27 cellular contexts compared by ENCODE assay signal in the genomic region with DNA sequence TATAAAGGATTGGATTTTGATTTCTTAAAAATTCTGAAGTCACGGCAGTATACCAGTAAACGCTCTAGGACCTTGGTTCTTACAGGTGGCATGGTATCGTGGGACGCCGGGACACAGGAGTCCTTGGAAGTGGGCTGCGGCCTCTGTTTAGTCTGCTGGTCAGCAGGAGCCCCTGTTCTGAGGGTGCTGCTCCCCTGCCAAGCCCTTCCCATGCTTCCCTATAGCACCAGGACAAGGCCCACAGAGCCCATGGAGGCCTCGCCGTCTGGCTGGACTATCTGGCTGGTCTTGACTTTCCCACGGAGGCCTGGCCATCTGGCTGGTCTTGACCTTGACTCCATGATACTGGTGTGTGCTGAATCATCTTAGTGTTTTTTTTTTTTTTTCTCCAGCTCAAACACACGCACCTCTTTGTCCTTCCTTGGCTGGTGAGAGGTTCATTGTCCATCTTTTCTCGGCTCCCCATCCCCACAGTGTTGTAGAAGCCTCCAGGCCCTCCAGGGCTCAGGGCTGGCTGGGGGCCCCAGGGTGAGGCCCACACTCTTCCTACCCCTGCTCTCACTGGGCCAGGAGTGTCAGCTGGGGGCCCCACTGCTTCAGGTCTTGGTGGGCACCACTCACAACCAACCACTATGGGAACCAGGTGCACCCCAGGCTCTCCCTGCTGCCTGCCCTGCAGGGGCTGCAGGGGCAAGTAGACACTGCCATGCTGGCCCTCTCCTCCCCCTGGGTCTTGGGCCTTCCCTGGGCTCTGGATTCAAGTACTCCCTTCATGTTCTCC.
"Had no signal": no experiment of that assay in that cellular context is flagged by ENCODE, and none has a peak within 500 bp of the region (broad histone marks: within the 10 kb centered on the region; RNA-seq: fewer than 3 reads in every experiment).

No MANE protein-coding gene starts in this region.

- H3K27ac ChIP-seq: WERI-Rb-1 had no signal

- H3K36me3 ChIP-seq: WERI-Rb-1 had no signal

- H3K9me3 Mint-ChIP-seq: activated CD4-positive, alpha-beta memory T cell treated with anti-CD3 and anti-CD28 coated beads, Interleukin-2, amount 10 ng/mL, durations not matched to agents 7 days and 5 days; activated naive CD4-positive, alpha-beta T cell treated with anti-CD3 and anti-CD28 coated beads, Interleukin-2, amount 10 ng/mL, durations not matched to agents 7 days and 5 days; activated naive CD8-positive, alpha-beta T cell treated with anti-CD3 and anti-CD28 coated beads, Interleukin-2, amount 50 U/mL, for 24 hours had no signal

- DNase-seq: activated CD4-positive, alpha-beta memory T cell treated with anti-CD3 and anti-CD28 coated beads, Interleukin-2, amount 10 ng/mL, durations not matched to agents 7 days and 5 days; activated CD4-positive, alpha-beta T cell treated with anti-CD3 and anti-CD28 coated beads for 1 hour; activated CD4-positive, alpha-beta T cell treated with anti-CD3 and anti-CD28 coated beads for 48 hours; activated CD4-positive, CD25-positive, alpha-beta regulatory T cell; activated CD8-positive, alpha-beta memory T cell treated with anti-CD3 and anti-CD28 coated beads for 24 hours; activated CD8-positive, alpha-beta memory T cell treated with anti-CD3 and anti-CD28 coated beads, Interleukin-2, amount 10 ng/mL, durations not matched to agents 7 days and 5 days; activated CD8-positive, alpha-beta memory T cell treated with anti-CD3 and anti-CD28 coated beads, Interleukin-2, amount 50 U/mL, for 48 hours; activated effector memory CD4-positive, alpha-beta T cell treated with Interleukin-2 at 50 U/mL for 16 hours; activated naive CD4-positive, alpha-beta T cell treated with anti-CD3 and anti-CD28 coated beads, Interleukin-2, amount 10 ng/mL, durations not matched to agents 7 days and 5 days; activated naive CD8-positive, alpha-beta T cell treated with anti-CD3 and anti-CD28 coated beads, Interleukin-2, amount 50 U/mL, for 24 hours; activated T-cell treated with anti-CD3 and anti-CD28 coated beads, Interleukin-2, amount 50 U/mL, for 48 hours; anterior cingulate cortex; NCI-H1105; NCI-H1417 treated with DMSO at 0.1 percent for 48 hours; NCI-H1694; NCI-H2029; NCI-H345; NCI-H524 treated with DMSO at 0.1 percent for 48 hours; SW 1271; T-helper 1 cell; T-helper 2 cell; T-helper 9 cell; WERI-Rb-1 had no signal

- H3K4me1 Mint-ChIP-seq: activated CD4-positive, alpha-beta memory T cell treated with anti-CD3 and anti-CD28 coated beads, Interleukin-2, amount 10 ng/mL, durations not matched to agents 7 days and 5 days; activated CD8-positive, alpha-beta memory T cell treated with anti-CD3 and anti-CD28 coated beads, Interleukin-2, amount 10 ng/mL, durations not matched to agents 7 days and 5 days; activated naive CD4-positive, alpha-beta T cell treated with anti-CD3 and anti-CD28 coated beads, Interleukin-2, amount 10 ng/mL, durations not matched to agents 7 days and 5 days; activated naive CD8-positive, alpha-beta T cell treated with anti-CD3 and anti-CD28 coated beads, Interleukin-2, amount 50 U/mL, for 24 hours; brain had no signal

- H3K27ac Mint-ChIP-seq: activated CD4-positive, alpha-beta memory T cell treated with anti-CD3 and anti-CD28 coated beads, Interleukin-2, amount 10 ng/mL, durations not matched to agents 7 days and 5 days; activated CD8-positive, alpha-beta memory T cell treated with anti-CD3 and anti-CD28 coated beads, Interleukin-2, amount 10 ng/mL, durations not matched to agents 7 days and 5 days; activated naive CD4-positive, alpha-beta T cell treated with anti-CD3 and anti-CD28 coated beads, Interleukin-2, amount 10 ng/mL, durations not matched to agents 7 days and 5 days; activated naive CD8-positive, alpha-beta T cell; activated naive CD8-positive, alpha-beta T cell treated with anti-CD3 and anti-CD28 coated beads, Interleukin-2, amount 50 U/mL, for 24 hours; brain had no signal

- H3K4me3 ChIP-seq: K562 had no signal

- ATAC-seq: activated CD8-positive, alpha-beta memory T cell treated with anti-CD3 and anti-CD28 coated beads, Interleukin-2, amount 10 ng/mL, durations not matched to agents 7 days and 5 days; activated naive CD8-positive, alpha-beta T cell treated with anti-CD3 and anti-CD28 coated beads, Interleukin-2, amount 50 U/mL, for 24 hours; K562; Panc1 had no signal

- H3K36me3 Mint-ChIP-seq: activated CD8-positive, alpha-beta memory T cell treated with anti-CD3 and anti-CD28 coated beads, Interleukin-2, amount 10 ng/mL, durations not matched to agents 7 days and 5 days; activated naive CD4-positive, alpha-beta T cell treated with anti-CD3 and anti-CD28 coated beads, Interleukin-2, amount 10 ng/mL, durations not matched to agents 7 days and 5 days; activated naive CD8-positive, alpha-beta T cell; brain had no signal

- H3K27me3 Mint-ChIP-seq: activated CD4-positive, alpha-beta memory T cell treated with anti-CD3 and anti-CD28 coated beads, Interleukin-2, amount 10 ng/mL, durations not matched to agents 7 days and 5 days; activated CD8-positive, alpha-beta memory T cell treated with anti-CD3 and anti-CD28 coated beads, Interleukin-2, amount 10 ng/mL, durations not matched to agents 7 days and 5 days; activated naive CD4-positive, alpha-beta T cell treated with anti-CD3 and anti-CD28 coated beads, Interleukin-2, amount 10 ng/mL, durations not matched to agents 7 days and 5 days; activated naive CD8-positive, alpha-beta T cell; activated naive CD8-positive, alpha-beta T cell treated with anti-CD3 and anti-CD28 coated beads, Interleukin-2, amount 50 U/mL, for 24 hours had no signal

- H3K4me3 Mint-ChIP-seq: activated CD4-positive, alpha-beta memory T cell treated with anti-CD3 and anti-CD28 coated beads, Interleukin-2, amount 10 ng/mL, durations not matched to agents 7 days and 5 days; activated CD8-positive, alpha-beta memory T cell treated with anti-CD3 and anti-CD28 coated beads, Interleukin-2, amount 10 ng/mL, durations not matched to agents 7 days and 5 days; activated naive CD4-positive, alpha-beta T cell treated with anti-CD3 and anti-CD28 coated beads, Interleukin-2, amount 10 ng/mL, durations not matched to agents 7 days and 5 days; activated naive CD8-positive, alpha-beta T cell; activated naive CD8-positive, alpha-beta T cell treated with anti-CD3 and anti-CD28 coated beads, Interleukin-2, amount 50 U/mL, for 24 hours; brain had no signal
